2 cellular contexts compared by ENCODE assay signal in the genomic region with DNA sequence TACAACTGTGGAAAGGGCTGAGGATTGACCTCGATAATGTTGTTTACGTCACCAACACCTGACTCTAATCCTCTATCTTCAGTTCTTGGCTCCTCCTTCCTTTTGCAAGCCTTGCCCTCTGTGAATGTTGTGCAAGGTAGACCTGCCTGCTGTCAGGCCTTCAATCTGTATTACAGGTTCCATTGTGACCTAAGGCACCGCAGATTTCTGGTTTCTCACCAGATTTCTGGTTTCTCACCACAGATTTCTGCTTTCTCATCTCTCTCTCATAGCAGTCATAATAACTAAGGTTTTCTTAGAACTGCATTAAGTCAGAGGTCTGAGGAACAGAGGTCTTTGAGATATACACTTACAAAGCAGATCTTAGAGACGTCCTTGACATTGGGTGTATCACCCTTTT.
TF ChIP-seq lines count a peak whose summit lies in the region.

No MANE protein-coding gene starts in this region.

TF ChIP-seq in GM23338, 12 proteins besides CTCF, POLR2A, EP300 and RAD21:
- TF ChIP-seq ZNF114 (CRISPR knock-in tag; IDR thresholded peaks at IDR 0.05) (no peak), EZH2 (IDR thresholded peaks at IDR 0.05; ENCODE audit: low read depth, unreplicated experiment) (no peak), EZH2phosphoT487 (IDR thresholded peaks at IDR 0.05; ENCODE audit: unreplicated experiment) (no peak), STAT1 (IDR thresholded peaks at IDR 0.05; ENCODE audit: unreplicated experiment) (no peak), ZNF331 (CRISPR knock-in tag; IDR thresholded peaks at IDR 0.05; ENCODE audit: low read depth) (no peak), REST (IDR thresholded peaks at IDR 0.05; ENCODE audit: unreplicated experiment) (no peak), CREB1 (CRISPR knock-in tag; IDR thresholded peaks at IDR 0.05; ENCODE audit: low read depth) (no peak), NANOG (IDR thresholded peaks at IDR 0.05; ENCODE audit: borderline replicate concordance) (no peak), ETS1 (IDR thresholded peaks at IDR 0.05) (no peak)

TF ChIP-seq in HepG2, 621 proteins besides CTCF, POLR2A, EP300 and RAD21:
- TF ChIP-seq, protein P1, sequence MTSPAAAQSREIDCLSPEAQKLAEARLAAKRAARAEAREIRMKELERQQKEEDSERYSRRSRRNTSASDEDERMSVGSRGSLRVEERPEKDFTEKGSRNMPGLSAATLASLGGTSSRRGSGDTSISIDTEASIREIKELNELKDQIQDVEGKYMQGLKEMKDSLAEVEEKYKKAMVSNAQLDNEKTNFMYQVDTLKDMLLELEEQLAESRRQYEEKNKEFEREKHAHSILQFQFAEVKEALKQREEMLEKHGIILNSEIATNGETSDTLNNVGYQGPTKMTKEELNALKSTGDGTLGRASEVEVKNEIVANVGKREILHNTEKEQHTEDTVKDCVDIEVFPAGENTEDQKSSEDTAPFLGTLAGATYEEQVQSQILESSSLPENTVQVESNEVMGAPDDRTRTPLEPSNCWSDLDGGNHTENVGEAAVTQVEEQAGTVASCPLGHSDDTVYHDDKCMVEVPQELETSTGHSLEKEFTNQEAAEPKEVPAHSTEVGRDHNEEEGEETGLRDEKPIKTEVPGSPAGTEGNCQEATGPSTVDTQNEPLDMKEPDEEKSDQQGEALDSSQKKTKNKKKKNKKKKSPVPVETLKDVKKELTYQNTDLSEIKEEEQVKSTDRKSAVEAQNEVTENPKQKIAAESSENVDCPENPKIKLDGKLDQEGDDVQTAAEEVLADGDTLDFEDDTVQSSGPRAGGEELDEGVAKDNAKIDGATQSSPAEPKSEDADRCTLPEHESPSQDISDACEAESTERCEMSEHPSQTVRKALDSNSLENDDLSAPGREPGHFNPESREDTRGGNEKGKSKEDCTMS (CRISPR knock-in tag; conservative IDR thresholded peaks at IDR 0.05) = no peak
- TF ChIP-seq CREB1 (IDR thresholded peaks at IDR 0.05) (peak; percentile 42), CREB1 (CRISPR knock-in tag; IDR thresholded peaks at IDR 0.05) (no peak)
TF ChIP-seq in HepG2: peak in this region for 1.
